ENCODE assay signal across 8 cellular contexts in genomic region chr17:3754458-3755334, GRCh38. TPM values are rescaled to one million over a fixed set of nuclear protein-coding genes. Genes with fewer than 3 reads are reported as not detected.
A peak's percentile ranks its signal among the peaks of the same experiment; 100 is the strongest.
DNase-seq lines count a peak whose midpoint lies in the region; ATAC-seq and TF ChIP-seq lines count a peak whose summit lies in the region.

No MANE protein-coding gene starts in this region.

- H3K27ac Mint-ChIP-seq in glutamatergic neuron (ENCODE audit: unreplicated experiment) (no peak overlapping the region), osteocyte (ENCODE audit: unreplicated experiment) (no peak overlapping the region)

- peaks cover 6% of the 10 kb centered on the region for H3K36me3 Mint-ChIP-seq in glutamatergic neuron (ENCODE audit: unreplicated experiment)
- H3K36me3 Mint-ChIP-seq in osteocyte (ENCODE audit: unreplicated experiment), result no peaks in the 10 kb centered on the region

- H3K9me3 Mint-ChIP-seq in glutamatergic neuron (ENCODE audit: unreplicated experiment), result peaks cover 2% of the 10 kb centered on the region
- H3K9me3 Mint-ChIP-seq in osteocyte (ENCODE audit: unreplicated experiment), result peaks cover 1% of the 10 kb centered on the region

- ATAC-seq in GM19023 (IDR thresholded peaks at IDR 0.05; ENCODE audit: unreplicated experiment), result no peak

- TF ChIP-seq CTCF in glutamatergic neuron (IDR thresholded peaks at IDR 0.05; ENCODE audit: partially characterized antibody, unreplicated experiment) (no peak), osteocyte (IDR thresholded peaks at IDR 0.05) (no peak)

- H3K36me3 ChIP-seq in MG63, result no peaks in the 10 kb centered on the region

- H3K4me3 ChIP-seq in MG63, result no peak overlapping the region

- H3K4me3 Mint-ChIP-seq in glutamatergic neuron (ENCODE audit: unreplicated experiment) (no peak overlapping the region), osteocyte (ENCODE audit: unreplicated experiment) (no peak overlapping the region)

- DNase-seq in DMS79 treated with DMSO at 0.1 percent for 48 hours (lab: John Stamatoyannopoulos, UW) (peak; percentile 98), NCI-H2029 treated with DMSO at 0.1 percent for 48 hours (lab: John Stamatoyannopoulos, UW) (peak; percentile 72), glutamatergic neuron (peak; percentile 56), renal cortical epithelial cell (ENCODE audit: low read depth) (peak; percentile 28), osteocyte (ENCODE audit: extremely low spot score, unreplicated experiment) (no peak), MG63 (no peak)
- peak; percentile 86 for DNase-seq in activated CD8-positive, alpha-beta memory T cell treated with anti-CD3 and anti-CD28 coated beads, Interleukin-2, amount 50 U/mL, for 48 hours

- no peaks in the 10 kb centered on the region for H3K4me1 Mint-ChIP-seq in glutamatergic neuron (ENCODE audit: low read depth, unreplicated experiment)
- no peaks in the 10 kb centered on the region for H3K4me1 Mint-ChIP-seq in osteocyte (ENCODE audit: unreplicated experiment)

- no peaks in the 10 kb centered on the region for H3K9me3 ChIP-seq in MG63

- no peaks in the 10 kb centered on the region for H3K27me3 ChIP-seq in MG63

- H3K27me3 Mint-ChIP-seq in glutamatergic neuron (ENCODE audit: unreplicated experiment) (peaks cover 8% of the 10 kb centered on the region), osteocyte (ENCODE audit: unreplicated experiment) (peaks cover 8% of the 10 kb centered on the region)

RNA-seq across cellular contexts. Expression of gene HASPIN, which starts 31.0 kb away (rescaled TPM):
- 2.3 TPM for total RNA-seq in glutamatergic neuron (ENCODE audit: unreplicated experiment)
- 0.89 and 5.0 TPM in 2 replicates for total RNA-seq in renal cortical epithelial cell
- 1.9 and 2.6 TPM in 2 replicates for total RNA-seq in osteocyte
- 6.9 and 13.0 TPM in 2 replicates for total RNA-seq in MG63 (2014; rRNA removed; shearing (Covaris generic); ENCODE audit: low replicate concordance)

RNA-seq across cellular contexts. Expression of gene ITGAE, which starts 46.3 kb away (rescaled TPM):
- total RNA-seq in glutamatergic neuron (ENCODE audit: unreplicated experiment), result 19.2 TPM
- total RNA-seq in renal cortical epithelial cell, result 8.7 and 14.2 TPM in 2 replicates
- 24.5 and 25.3 TPM in 2 replicates for total RNA-seq in osteocyte
- 8.4 and 16.9 TPM in 2 replicates for total RNA-seq in MG63 (2014; rRNA removed; shearing (Covaris generic); ENCODE audit: low replicate concordance)

RNA-seq across cellular contexts. Expression of gene P2RX5, which starts 58.7 kb away (rescaled TPM):
- total RNA-seq in glutamatergic neuron (ENCODE audit: unreplicated experiment) (6.6 TPM), renal cortical epithelial cell (2.9 and 19.3 TPM in 2 replicates), osteocyte (0.34 and 0.43 TPM in 2 replicates)
- 12.0 and 12.3 TPM in 2 replicates for total RNA-seq in MG63 (2014; rRNA removed; shearing (Covaris generic); ENCODE audit: low replicate concordance)

Comparison
In these comparisons a context has a peak if more than half of its experiments do, and no peak if none do; other contexts are left out.
1. DNase-seq: peak in DMS79 treated with DMSO at 0.1 percent for 48 hours (single experiment), NCI-H2029 treated with DMSO at 0.1 percent for 48 hours (single experiment), activated CD8-positive, alpha-beta memory T cell treated with anti-CD3 and anti-CD28 coated beads, Interleukin-2, amount 50 U/mL, for 48 hours (single experiment), glutamatergic neuron (single experiment) and renal cortical epithelial cell (single experiment); none in osteocyte (single experiment) and MG63 (single experiment).